ENCODE assay signal across 26 cellular contexts in genomic region chr7:10863476-10863875, GRCh38.
"Had no signal": no experiment of that assay in that cellular context is flagged by ENCODE, and none has a peak within 500 bp of the region (broad histone marks: within the 10 kb centered on the region; RNA-seq: fewer than 3 reads in every experiment).

No MANE protein-coding gene starts in this region.

- H3K4me3 ChIP-seq: colonic mucosa, coronary artery, dorsolateral prefrontal cortex, esophagus muscularis mucosa, esophagus squamous epithelium, gastrocnemius medialis, gastroesophageal sphincter, heart left ventricle, heart right ventricle had no signal

- H3K9me3 ChIP-seq: colonic mucosa, esophagus muscularis mucosa, esophagus squamous epithelium, gastrocnemius medialis, gastroesophageal sphincter, heart left ventricle, heart right ventricle had no signal

- FAIRE-seq: colon, endothelial cell of umbilical vein had no signal

- H3K36me3 ChIP-seq: colonic mucosa, esophagus muscularis mucosa, esophagus squamous epithelium, gastrocnemius medialis, gastroesophageal sphincter, heart left ventricle, heart right ventricle had no signal

- H3K27ac ChIP-seq: colonic mucosa, coronary artery, dorsolateral prefrontal cortex, epithelial cell of prostate, esophagus muscularis mucosa, esophagus squamous epithelium, foreskin keratinocyte, gastrocnemius medialis, gastroesophageal sphincter, heart left ventricle, heart right ventricle had no signal

- DNase-seq: colonic mucosa; cortex of kidney; dermis blood vessel endothelial cell; dorsolateral prefrontal cortex; effector CD4-positive, alpha-beta T cell; effector CD8-positive, alpha-beta T cell; effector memory CD4-positive, alpha-beta T cell; effector memory CD8-positive, alpha-beta T cell; endodermal cell; erythroblast; esophagus squamous epithelium; foreskin fibroblast; foreskin keratinocyte; foreskin melanocyte; gastrocnemius medialis; glutamatergic neuron; head of caudate nucleus; heart left ventricle; heart right ventricle had no signal

- ATAC-seq: effector memory CD8-positive, alpha-beta T cell; esophagus mucosa; foreskin keratinocyte; gastrocnemius medialis; gastroesophageal sphincter; heart left ventricle; heart right ventricle had no signal

- H3K4me1 ChIP-seq: colonic mucosa, esophagus muscularis mucosa, esophagus squamous epithelium, foreskin keratinocyte, gastrocnemius medialis, gastroesophageal sphincter, heart left ventricle, heart right ventricle had no signal

- H3K27me3 ChIP-seq: colonic mucosa, esophagus muscularis mucosa, esophagus squamous epithelium, foreskin keratinocyte, gastrocnemius medialis, gastroesophageal sphincter, heart left ventricle, heart right ventricle had no signal
